8 cellular contexts compared by ENCODE assay signal in the genomic region with DNA sequence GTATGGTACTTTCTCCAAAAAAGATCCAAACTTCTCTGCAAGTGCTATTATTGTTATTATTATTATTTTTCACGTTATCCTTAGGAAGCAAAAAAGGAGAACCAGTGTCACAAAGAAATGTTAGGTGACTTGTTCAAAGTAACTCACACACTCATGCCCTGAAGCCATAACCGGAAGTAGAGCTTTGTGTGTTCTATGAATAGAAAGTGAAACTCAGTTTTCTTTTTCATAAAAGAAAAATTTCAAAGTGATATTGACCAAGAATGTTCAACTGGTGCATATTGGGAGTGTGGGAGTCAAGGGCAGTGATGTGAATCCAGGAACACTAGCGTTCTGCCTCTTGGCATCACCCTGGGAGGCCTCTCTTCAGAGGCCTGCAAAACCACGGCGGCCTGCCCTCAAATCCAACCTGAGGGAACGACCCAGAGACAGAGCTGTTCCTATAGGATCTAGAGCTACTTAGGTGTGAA.
DNase-seq lines count a peak whose midpoint lies in the region; ATAC-seq lines count a peak whose summit lies in the region.

No MANE protein-coding gene starts in this region.

- H3K4me1 Mint-ChIP-seq in stimulated activated memory B cell treated with anti-CD40 and anti-IgM and Interleukin-4, amounts not matched to agents 10 μg/mL and 1 μg/mL and 100 μg/mL, for 72 hours, result peaks cover 10% of the 10 kb centered on the region

- peaks cover 24% of the 10 kb centered on the region for H3K27me3 Mint-ChIP-seq in stimulated activated memory B cell treated with anti-CD40 and anti-IgM and Interleukin-4, amounts not matched to agents 10 μg/mL and 1 μg/mL and 100 μg/mL, for 72 hours

- peak overlapping the region; percentile 48 for H3K4me3 Mint-ChIP-seq in stimulated activated memory B cell treated with anti-CD40 and anti-IgM and Interleukin-4, amounts not matched to agents 10 μg/mL and 1 μg/mL and 100 μg/mL, for 72 hours

- H3K27me3 ChIP-seq in HAP-1 (ENCODE audit: low read depth), result no peaks in the 10 kb centered on the region

- no peaks in the 10 kb centered on the region for H3K9me3 ChIP-seq in HAP-1

- peaks cover 3% of the 10 kb centered on the region for H3K9me3 Mint-ChIP-seq in stimulated activated memory B cell treated with anti-CD40 and anti-IgM and Interleukin-4, amounts not matched to agents 10 μg/mL and 1 μg/mL and 100 μg/mL, for 72 hours

- H3K36me3 Mint-ChIP-seq in stimulated activated memory B cell treated with anti-CD40 and anti-IgM and Interleukin-4, amounts not matched to agents 10 μg/mL and 1 μg/mL and 100 μg/mL, for 72 hours, result no peaks in the 10 kb centered on the region

- peak overlapping the region; percentile 74 for H3K27ac Mint-ChIP-seq in stimulated activated memory B cell treated with anti-CD40 and anti-IgM and Interleukin-4, amounts not matched to agents 10 μg/mL and 1 μg/mL and 100 μg/mL, for 72 hours

- peak; percentile 26 for DNase-seq in EH (ENCODE audit: low read depth)
- peak; percentile 13 for DNase-seq in NAMALWA (ENCODE audit: low spot score)
- DNase-seq in central memory CD4-positive, alpha-beta T cell, result peak; percentile 68
- DNase-seq in HCEC 1CT, result no peak
- DNase-seq in HAP-1 (ENCODE audit: low spot score in 2 of 2), result no peak
- DNase-seq in stimulated activated CD4-positive, alpha-beta T cell treated with anti-CD3 and anti-CD28 coated beads, Interleukin-2, amount 100 ng/mL, for 48 hours, result no peak

- peak; percentile 53 for ATAC-seq in GM21526 (IDR thresholded peaks at IDR 0.05; ENCODE audit: low FRiP score, unreplicated experiment)
- peak; percentile 56 for ATAC-seq in stimulated activated memory B cell treated with anti-CD40 and anti-IgM and Interleukin-4, amounts not matched to agents 10 μg/mL and 1 μg/mL and 100 μg/mL, for 72 hours

- no peaks in the 10 kb centered on the region for H3K36me3 ChIP-seq in HAP-1 (replicated peaks)

- in situ Hi-C loops in HAP-1 (cut with MboI; ENCODE audit: low sequenced_read_pairs), result no loop called here

- H3K4me3 ChIP-seq in HAP-1, result no peak overlapping the region

- no peaks in the 10 kb centered on the region for H3K4me1 ChIP-seq in HAP-1

Comparison
In these comparisons a context has a peak if more than half of its experiments do, and no peak if none do; other contexts are left out.
1. DNase-seq: peak in EH (single experiment), NAMALWA (single experiment) and central memory CD4-positive, alpha-beta T cell (single experiment); none in HCEC 1CT (single experiment), HAP-1 (0 of 2) and stimulated activated CD4-positive, alpha-beta T cell treated with anti-CD3 and anti-CD28 coated beads, Interleukin-2, amount 100 ng/mL, for 48 hours (0 of 2).